ENCODE assay signal across 34 cellular contexts in the genomic region with DNA sequence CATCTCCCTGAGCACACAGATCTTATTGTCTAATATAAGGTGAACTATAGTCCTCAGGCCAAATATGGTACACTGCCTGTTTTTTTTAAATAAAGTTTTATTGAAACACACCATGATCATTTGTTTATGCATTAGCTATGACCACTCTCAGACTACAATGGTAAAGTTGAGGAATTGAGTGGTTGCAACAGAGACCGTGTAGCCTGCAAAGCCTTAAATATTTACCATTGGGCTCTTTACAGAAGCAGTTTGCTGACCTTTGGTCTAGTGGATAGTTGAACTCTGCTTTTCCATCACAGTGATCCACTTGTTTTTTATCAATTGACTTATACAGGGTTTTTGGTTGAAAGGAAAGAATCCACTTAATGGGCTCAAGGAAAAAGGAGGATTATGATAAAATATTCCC. TPM values are rescaled to one million over a fixed set of nuclear protein-coding genes. Genes with fewer than 3 reads are reported as not detected.
"Had no signal": no experiment of that assay in that cellular context is flagged by ENCODE, and none has a peak within 500 bp of the region (broad histone marks: within the 10 kb centered on the region; RNA-seq: fewer than 3 reads in every experiment).

No MANE protein-coding gene starts in this region.

- H3K27ac ChIP-seq: ascending aorta, breast epithelium, cardiac muscle cell, colonic mucosa, esophagus muscularis mucosa, foreskin keratinocyte, gastrocnemius medialis, heart left ventricle had no signal

- H3K4me1 ChIP-seq: ascending aorta, breast epithelium, colonic mucosa, foreskin keratinocyte, gastrocnemius medialis had no signal

- H3K9me3 ChIP-seq: ascending aorta, breast epithelium, colonic mucosa, esophagus muscularis mucosa, gastrocnemius medialis had no signal

- H3K27me3 ChIP-seq: ascending aorta, breast epithelium, cardiac muscle cell, colonic mucosa, esophagus muscularis mucosa, gastrocnemius medialis, heart left ventricle had no signal

- H3K36me3 ChIP-seq: ascending aorta, breast epithelium, cardiac muscle cell, colonic mucosa, esophagus muscularis mucosa, gastrocnemius medialis, heart left ventricle had no signal

- ATAC-seq: activated CD4-positive, alpha-beta T cell treated with anti-CD3 and anti-CD28 coated beads for 36 hours; activated CD8-positive, alpha-beta memory T cell treated with anti-CD3 and anti-CD28 coated beads, Interleukin-2, amount 10 ng/mL, durations not matched to agents 7 days and 5 days; activated CD8-positive, alpha-beta T cell treated with anti-CD3 and anti-CD28 coated beads, Interleukin-2, amount 10 ng/mL, durations not matched to agents 7 days and 5 days; activated naive CD4-positive, alpha-beta T cell treated with anti-CD3 and anti-CD28 coated beads, Interleukin-2, amount 50 U/mL, for 72 hours; activated T-cell treated with anti-CD3 and anti-CD28 coated beads, Interleukin-2, amount 50 U/mL, for 72 hours; foreskin keratinocyte; gastrocnemius medialis; heart left ventricle had no signal

- H3K4me3 ChIP-seq: ascending aorta, breast epithelium, cardiac muscle cell, colonic mucosa, esophagus muscularis mucosa, gastrocnemius medialis, heart left ventricle had no signal

- DNase-seq: activated CD4-positive, alpha-beta memory T cell treated with anti-CD3 and anti-CD28 coated beads for 36 hours; activated CD4-positive, alpha-beta T cell treated with anti-CD3 and anti-CD28 coated beads for 36 hours; activated CD4-positive, alpha-beta T cell treated with anti-CD3 and anti-CD28 coated beads, Interleukin-2, amount 10 ng/mL, durations not matched to agents 24 days and 14 days; activated CD4-positive, CD25-positive, alpha-beta regulatory T cell; activated CD4-positive, CD25-positive, alpha-beta regulatory T cell treated with anti-CD3 and anti-CD28 coated beads, Interleukin-2, amount 50 U/mL, for 72 hours; activated CD8-positive, alpha-beta memory T cell treated with anti-CD3 and anti-CD28 coated beads, Interleukin-2, amount 10 ng/mL, durations not matched to agents 7 days and 5 days; activated CD8-positive, alpha-beta memory T cell treated with anti-CD3 and anti-CD28 coated beads, Interleukin-2, amount 50 U/mL, for 4 hours; activated CD8-positive, alpha-beta T cell treated with anti-CD3 and anti-CD28 coated beads, Interleukin-2, amount 10 ng/mL, durations not matched to agents 7 days and 5 days; activated gamma-delta T cell; activated naive CD4-positive, alpha-beta T cell; activated naive CD4-positive, alpha-beta T cell treated with anti-CD3 and anti-CD28 coated beads, Interleukin-2, amount 10 ng/mL, durations not matched to agents 7 days and 5 days; activated naive CD8-positive, alpha-beta T cell treated with anti-CD3 and anti-CD28 coated beads, Interleukin-2, amount 10 ng/mL, durations not matched to agents 7 days and 5 days; activated T-cell treated with anti-CD3 and anti-CD28 coated beads for 4 hours; activated T-cell treated with anti-CD3 and anti-CD28 coated beads, Interleukin-2, amount 50 U/mL, for 24 hours; activated T-cell treated with anti-CD3 and anti-CD28 coated beads, Interleukin-2, amount 50 U/mL, for 72 hours; central memory CD4-positive, alpha-beta T cell; cerebellar nuclear complex; colonic mucosa; effector CD8-positive, alpha-beta T cell; endodermal cell; erythroblast; foreskin keratinocyte; gastrocnemius medialis; glutamatergic neuron; heart left ventricle; T-helper 2 cell had no signal

RNA-seq across cellular contexts. Expression of gene METTL24, which starts 27.3 kb away (rescaled TPM):
- total RNA-seq: activated CD4-positive, alpha-beta memory T cell treated with anti-CD3 and anti-CD28 coated beads for 36 hours; activated CD4-positive, alpha-beta T cell treated with anti-CD3 and anti-CD28 coated beads for 36 hours; activated CD4-positive, alpha-beta T cell treated with anti-CD3 and anti-CD28 coated beads, Interleukin-2, amount 10 ng/mL, durations not matched to agents 24 days and 14 days; activated CD8-positive, alpha-beta memory T cell treated with anti-CD3 and anti-CD28 coated beads for 36 hours; activated CD8-positive, alpha-beta memory T cell treated with anti-CD3 and anti-CD28 coated beads, Interleukin-2, amount 10 ng/mL, durations not matched to agents 7 days and 5 days; activated CD8-positive, alpha-beta T cell treated with anti-CD3 and anti-CD28 coated beads, Interleukin-2, amount 10 ng/mL, durations not matched to agents 7 days and 5 days; activated naive CD4-positive, alpha-beta T cell treated with anti-CD3 and anti-CD28 coated beads, Interleukin-2, amount 50 U/mL, for 72 hours; activated T-cell treated with anti-CD3 and anti-CD28 coated beads, Interleukin-2, amount 50 U/mL, for 72 hours; dermis microvascular lymphatic vessel endothelial cell; foreskin keratinocyte; gastrocnemius medialis; T-helper 1 cell treated with Interleukin-12 subunit alpha and Interleukin-12 subunit beta and Interleukin-4 antibody, amounts not matched to agents 30 ng/mL and 1 ng/mL, for 36 hours had no signal
- polyA plus RNA-seq: foreskin keratinocyte, heart left ventricle had no signal

RNA-seq across cellular contexts. Expression of gene DDO, which starts 29.9 kb away (rescaled TPM):
- total RNA-seq: activated CD4-positive, alpha-beta memory T cell treated with anti-CD3 and anti-CD28 coated beads for 36 hours; activated CD4-positive, alpha-beta T cell treated with anti-CD3 and anti-CD28 coated beads for 36 hours; activated CD4-positive, alpha-beta T cell treated with anti-CD3 and anti-CD28 coated beads, Interleukin-2, amount 10 ng/mL, durations not matched to agents 24 days and 14 days; activated CD8-positive, alpha-beta memory T cell treated with anti-CD3 and anti-CD28 coated beads for 36 hours; activated CD8-positive, alpha-beta memory T cell treated with anti-CD3 and anti-CD28 coated beads, Interleukin-2, amount 10 ng/mL, durations not matched to agents 7 days and 5 days; activated CD8-positive, alpha-beta T cell treated with anti-CD3 and anti-CD28 coated beads, Interleukin-2, amount 10 ng/mL, durations not matched to agents 7 days and 5 days; activated naive CD8-positive, alpha-beta T cell treated with anti-CD3 and anti-CD28 coated beads, Interleukin-2, amount 10 ng/mL, durations not matched to agents 7 days and 5 days; activated T-cell treated with anti-CD3 and anti-CD28 coated beads, Interleukin-2, amount 50 U/mL, for 72 hours; endodermal cell; foreskin keratinocyte; T-helper 1 cell treated with Interleukin-12 subunit alpha and Interleukin-12 subunit beta and Interleukin-4 antibody, amounts not matched to agents 30 ng/mL and 1 ng/mL, for 36 hours had no signal
- polyA plus RNA-seq: foreskin keratinocyte had no signal
